Comparison of ENCODE assay signal across 8 cellular contexts in the genomic region with DNA sequence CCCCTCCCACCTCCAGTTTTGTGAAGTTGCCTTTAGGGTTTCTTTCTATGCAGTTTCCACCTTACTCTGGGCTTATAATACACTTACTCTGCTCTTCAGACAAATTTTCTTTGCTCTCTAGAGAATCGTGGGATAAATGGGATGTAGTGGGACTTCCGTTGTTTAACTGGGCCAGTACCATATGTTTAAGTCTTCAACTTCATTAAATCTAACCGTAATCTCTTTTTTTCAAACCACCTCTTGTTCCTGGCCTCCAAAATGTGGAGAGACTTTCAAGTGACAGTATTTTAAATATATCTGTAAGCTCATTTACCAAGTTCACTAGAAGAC. TPM values are rescaled to one million over a fixed set of nuclear protein-coding genes. Genes with fewer than 3 reads are reported as not detected.
DNase-seq lines count a peak whose midpoint lies in the region; ATAC-seq and TF ChIP-seq lines count a peak whose summit lies in the region.

No MANE protein-coding gene starts in this region.

- H2AFZ ChIP-seq in IMR-90 (replicated peaks; ENCODE audit: low read length, poor library complexity) = no peak overlapping the region

- H3K14ac ChIP-seq in IMR-90 (replicated peaks; ENCODE audit: low read depth, low read length) = peak overlapping the region; percentile 94

- dilution Hi-C loops in IMR-90 (cut with HindIII; ENCODE audit: low sequenced_read_pairs, unreplicated experiment) = no loop called here

- TF ChIP-seq RAD21 in IMR-90 (IDR thresholded peaks at IDR 0.05; ENCODE audit: low read length) = no peak

- H2BK15ac ChIP-seq in IMR-90 (ENCODE audit: low read depth, low read length) = 0 out of 3 replicates have a peak overlapping the region, but pooled peaks have one; percentile 43

- H2BK120ac ChIP-seq in IMR-90 (ENCODE audit: low read depth, low read length) = no peak overlapping the region

- H3K36me3 ChIP-seq in IMR-90 (ENCODE audit: control insufficient read depth, insufficient read depth, low read length) (no peaks in the 10 kb centered on the region), breast epithelium (no peaks in the 10 kb centered on the region), mucosa of rectum (ENCODE audit: control insufficient read depth in 2 of 2, insufficient read depth in 2 of 2, low read length in 2 of 2) (no peaks in the 10 kb centered on the region)

- peak overlapping the region; percentile 86; the same call in 1 of the 2 replicates for H3K4ac ChIP-seq in IMR-90 (ENCODE audit: low read depth, low read length)

- no peak for ATAC-seq in IMR-90 (ENCODE audit: low read depth)
- no peak for ATAC-seq in GM18868 (IDR thresholded peaks at IDR 0.05; ENCODE audit: unreplicated experiment)

- H3K4me2 ChIP-seq in IMR-90 (ENCODE audit: low read depth, low read length) = peak overlapping the region; percentile 98

- H3K27ac ChIP-seq in IMR-90 (ENCODE audit: insufficient read depth, low read length) (peak overlapping the region; percentile 42), breast epithelium (peak overlapping the region; percentile 98 to 99), mucosa of rectum (ENCODE audit: low read depth in 2 of 2, low read length in 2 of 2) (peak overlapping the region; percentile 58 to 74)

- peak overlapping the region; percentile 95 for H3K23ac ChIP-seq in IMR-90 (ENCODE audit: low read depth, low read length)

- peak overlapping the region; percentile 49 for H3K56ac ChIP-seq in IMR-90 (ENCODE audit: extremely low read depth, insufficient read depth, low read length)

- peak overlapping the region; percentile 78 for H2BK5ac ChIP-seq in IMR-90 (ENCODE audit: low read depth, low read length, poor library complexity, severe bottlenecking)

- TF ChIP-seq CTCF in AG09309 (IDR thresholded peaks at IDR 0.05; ENCODE audit: control insufficient read depth, insufficient read depth, low read depth, low read length, missing control alignments) = no peak
- TF ChIP-seq CTCF in IMR-90 (conservative IDR thresholded peaks at IDR 0.05; ENCODE audit: low read depth, low read length) = no peak
- TF ChIP-seq CTCF in breast epithelium (IDR thresholded peaks at IDR 0.05) = no peak

- in situ Hi-C loops in IMR-90 (cut with MboI; ENCODE audit: low sequenced_read_pairs) = no loop called here

- peaks cover 5 to 22% of the 10 kb centered on the region in 2 experiments for H3K79me1 ChIP-seq in IMR-90 (ENCODE audit: low read depth in 1 of 2, low read length in 2 of 2)

- H4K91ac ChIP-seq in IMR-90 (ENCODE audit: insufficient read depth, low read depth, low read length) = 0 out of 2 replicates have a peak overlapping the region, but pooled peaks have one; percentile 48

- BruUV-seq in IMR-90 (replicated peaks; lab: Mats Ljungman, UMichigan) = no TSS peak

- POLR2A ChIA-PET in IMR-90 (lab: Charles Lee; ENCODE audit: unreplicated experiment) = no interaction called here

- CTCF ChIA-PET in IMR-90 (lab: Yijun Ruan, JAX) = no interaction called here

- H3K9me1 ChIP-seq in IMR-90 (ENCODE audit: insufficient read depth, low read length) = peaks cover 5% of the 10 kb centered on the region; the same call in 1 of the 2 replicates

- H3K27me3 ChIP-seq in IMR-90 (ENCODE audit: control insufficient read depth, insufficient read depth, low read length) (no peaks in the 10 kb centered on the region), breast epithelium (no peaks in the 10 kb centered on the region), mucosa of rectum (ENCODE audit: control insufficient read depth in 2 of 2, insufficient read depth in 2 of 2, low read length in 2 of 2) (no peaks in the 10 kb centered on the region)

- peak overlapping the region; percentile 42; the same call in 1 of the 2 replicates for H3K18ac ChIP-seq in IMR-90 (ENCODE audit: low read depth, low read length)

- peak overlapping the region; percentile 0; the same call in 1 of the 2 replicates for H4K5ac ChIP-seq in IMR-90 (ENCODE audit: low read depth, low read length)

- no peak for TF ChIP-seq POLR2A in IMR-90 (IDR thresholded peaks at IDR 0.05; ENCODE audit: low read depth, low read length)
- TF ChIP-seq POLR2A in breast epithelium (IDR thresholded peaks at IDR 0.05) = no peak

- H4K8ac ChIP-seq in IMR-90 (ENCODE audit: low read depth in 2 of 2, low read length in 2 of 2) = peak overlapping the region; percentile 5 to 69; a peak in 2 of 4 replicates

- no peak overlapping the region for H2BK20ac ChIP-seq in IMR-90 (ENCODE audit: low read depth, low read length)

- peak overlapping the region; percentile 85 for H2AK9ac ChIP-seq in IMR-90 (replicated peaks; ENCODE audit: low read depth, low read length, poor library complexity)

- H3K4me1 ChIP-seq in IMR-90 (ENCODE audit: control insufficient read depth, insufficient read depth, low read length) = peaks cover 6% of the 10 kb centered on the region
- H3K4me1 ChIP-seq in breast epithelium = peaks cover 0 to 13% of the 10 kb centered on the region in 2 donors
- H3K4me1 ChIP-seq in mucosa of rectum (ENCODE audit: control insufficient read depth in 2 of 2, insufficient read depth in 2 of 2, low read length in 2 of 2) = peaks cover 6 to 10% of the 10 kb centered on the region in 2 donors

- WGBS in IMR-90 (ENCODE audit: extremely low coverage in 2 of 2, insufficient read length in 1 of 2), 2 experiments = no CpG with 5 or more reads among the region's 3 CpGs

- peaks cover 7% of the 10 kb centered on the region for H4K20me1 ChIP-seq in IMR-90 (ENCODE audit: insufficient read depth, low read length)

- no peaks in the 10 kb centered on the region for H3K9me3 ChIP-seq in IMR-90 (ENCODE audit: control insufficient read depth, insufficient read depth, low read length)
- H3K9me3 ChIP-seq in breast epithelium = no peaks in the 10 kb centered on the region
- no peaks in the 10 kb centered on the region for H3K9me3 ChIP-seq in mucosa of rectum (ENCODE audit: control insufficient read depth in 2 of 2, low read length in 2 of 2)

- intact Hi-C loops in IMR-90 (cut with micrococcal nuclease) (loop anchor here (10.0 kb wide), 1 partner anchor 93 kb away; no protein-coding TSS in a partner anchor), breast epithelium (cut with DNase I; ENCODE audit: low total_unique reads) (no loop called here)

- H3K9ac ChIP-seq in IMR-90 (ENCODE audit: low read depth, low read length) = peak overlapping the region; percentile 97
- peak overlapping the region; percentile 53 to 69 for H3K9ac ChIP-seq in mucosa of rectum (ENCODE audit: low read depth in 1 of 2, low read length in 2 of 2)

- H2AK5ac ChIP-seq in IMR-90 (ENCODE audit: low read depth, low read length) = no peak overlapping the region; the same call in 1 of the 2 replicates

- no peak for DNase-seq in AG09309 (ENCODE audit: low read depth)
- DNase-seq in IMR-90 = no peak
- no peak for DNase-seq in breast epithelium (ENCODE audit: low spot score in 2 of 2)
- no peak for DNase-seq in NCI-H1048 (lab: John Stamatoyannopoulos, UW)
- no peak for DNase-seq in NCI-H1694 (lab: John Stamatoyannopoulos, UW)
- no peak for DNase-seq in UCSD-AML1 (lab: John Stamatoyannopoulos, UW; ENCODE audit: unreplicated experiment)

- H3K4me3 ChIP-seq in AG09309 (ENCODE audit: control insufficient read depth, low read depth, low read length) = peak overlapping the region; percentile 96
- H3K4me3 ChIP-seq in IMR-90 (ENCODE audit: insufficient read depth, low read depth, low read length) = peak overlapping the region; percentile 98
- peak overlapping the region; percentile 78 to 93 (median 91) for H3K4me3 ChIP-seq in breast epithelium
- H3K4me3 ChIP-seq in mucosa of rectum (ENCODE audit: low read length in 2 of 2) = peak overlapping the region; percentile 58 to 90

TF ChIP-seq in IMR-90, 13 proteins besides CTCF, POLR2A, EP300 and RAD21:
- no peak for TF ChIP-seq MXI1 (IDR thresholded peaks at IDR 0.05; ENCODE audit: borderline replicate concordance, low read depth, low read length)
- TF ChIP-seq, protein P1, sequence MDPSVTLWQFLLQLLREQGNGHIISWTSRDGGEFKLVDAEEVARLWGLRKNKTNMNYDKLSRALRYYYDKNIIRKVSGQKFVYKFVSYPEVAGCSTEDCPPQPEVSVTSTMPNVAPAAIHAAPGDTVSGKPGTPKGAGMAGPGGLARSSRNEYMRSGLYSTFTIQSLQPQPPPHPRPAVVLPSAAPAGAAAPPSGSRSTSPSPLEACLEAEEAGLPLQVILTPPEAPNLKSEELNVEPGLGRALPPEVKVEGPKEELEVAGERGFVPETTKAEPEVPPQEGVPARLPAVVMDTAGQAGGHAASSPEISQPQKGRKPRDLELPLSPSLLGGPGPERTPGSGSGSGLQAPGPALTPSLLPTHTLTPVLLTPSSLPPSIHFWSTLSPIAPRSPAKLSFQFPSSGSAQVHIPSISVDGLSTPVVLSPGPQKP (IDR thresholded peaks at IDR 0.05; ENCODE audit: borderline replicate concordance, low read depth, low read length) = no peak
- no peak for TF ChIP-seq CHD1 (IDR thresholded peaks at IDR 0.05; ENCODE audit: low read depth, low read length)
- TF ChIP-seq MAFK (IDR thresholded peaks at IDR 0.05; ENCODE audit: low read depth, low read length) = no peak
- no peak for TF ChIP-seq MAZ (IDR thresholded peaks at IDR 0.05; ENCODE audit: borderline replicate concordance, low read depth, low read length)
- no peak; the same call in 1 of the 2 replicates for TF ChIP-seq SMC3 (IDR thresholded peaks at IDR 0.05; ENCODE audit: low read depth, low read length)
- no peak for TF ChIP-seq RCOR1 (IDR thresholded peaks at IDR 0.05; ENCODE audit: insufficient replicate concordance, low read length)
- no peak for TF ChIP-seq NFE2L2 (IDR thresholded peaks at IDR 0.05; ENCODE audit: low read depth, low read length)
- no peak for TF ChIP-seq FOS (IDR thresholded peaks at IDR 0.05; ENCODE audit: low read depth, low read length)
- TF ChIP-seq, protein P2, sequence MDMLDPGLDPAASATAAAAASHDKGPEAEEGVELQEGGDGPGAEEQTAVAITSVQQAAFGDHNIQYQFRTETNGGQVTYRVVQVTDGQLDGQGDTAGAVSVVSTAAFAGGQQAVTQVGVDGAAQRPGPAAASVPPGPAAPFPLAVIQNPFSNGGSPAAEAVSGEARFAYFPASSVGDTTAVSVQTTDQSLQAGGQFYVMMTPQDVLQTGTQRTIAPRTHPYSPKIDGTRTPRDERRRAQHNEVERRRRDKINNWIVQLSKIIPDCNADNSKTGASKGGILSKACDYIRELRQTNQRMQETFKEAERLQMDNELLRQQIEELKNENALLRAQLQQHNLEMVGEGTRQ (IDR thresholded peaks at IDR 0.05; ENCODE audit: low read depth, low read length) = no peak
- TF ChIP-seq CEBPB (IDR thresholded peaks at IDR 0.05; ENCODE audit: low read depth, low read length) = no peak

RNA-seq across cellular contexts. Expression of a gene that starts 23.9 kb away (rescaled TPM):
- total RNA-seq in IMR-90 (2012; rRNA removed) (218 and 270 TPM in 2 replicates), breast epithelium (100 to 1,000 TPM in 2 of 3 donors, 10 to 100 TPM in 1; 97.6 to 157 (median 137) TPM)
- polyA plus RNA-seq in IMR-90 (2012; rRNA removed) = 80.8 and 89.2 TPM in 2 replicates
- polyA plus RNA-seq in IMR-90 (2012; cell fraction: cytosol; rRNA removed) = 33.0 and 37.5 TPM in 2 replicates
- polyA plus RNA-seq in IMR-90 (2012; cell fraction: nucleus; rRNA removed; ENCODE audit: low replicate concordance) = 36.9 and 94.7 TPM in 2 replicates

Comparison
In these comparisons a context has a peak if more than half of its experiments do, and no peak if none do; other contexts are left out.
1. H3K27ac ChIP-seq: peak in every context shown above with its lines; median percentile 98 in breast epithelium; 66 in mucosa of rectum; 42 in IMR-90.